In genomic region chrX:147077472-147077871, GRCh38 we compare ENCODE assay signal across 7 cellular contexts.
"Had no signal": no experiment of that assay in that cellular context is flagged by ENCODE, and none has a peak within 500 bp of the region (broad histone marks: within the 10 kb centered on the region; RNA-seq: fewer than 3 reads in every experiment).

No MANE protein-coding gene starts in this region.

- H3K4me3 ChIP-seq: K562 had no signal

- DNase-seq: Karpas-422, KBM-7, KG1 had no signal

- H3K9ac ChIP-seq: KMS-11 had no signal

- FAIRE-seq: HTR-8/SVneo, K562 had no signal

- H3K27ac ChIP-seq: HL-60, KMS-11 had no signal

- ATAC-seq: K562 had no signal

- H3K4me2 ChIP-seq: KMS-11 had no signal
